14 cellular contexts compared by ENCODE assay signal in genomic region chr17:83110755-83111154, GRCh38. TPM values are rescaled to one million over a fixed set of nuclear protein-coding genes. Genes with fewer than 3 reads are reported as not detected.
DNase-seq lines count a peak whose midpoint lies in the region; ATAC-seq, FAIRE-seq and TF ChIP-seq lines count a peak whose summit lies in the region.
"Had no signal": no experiment of that assay in that cellular context is flagged by ENCODE, and none has a peak within 500 bp of the region (broad histone marks: within the 10 kb centered on the region; RNA-seq: fewer than 3 reads in every experiment).

No MANE protein-coding gene starts in this region.

- peaks cover 54% of the 10 kb centered on the region for H3K4me1 Mint-ChIP-seq in dendritic cell treated with granulocyte-macrophage colony-stimulating factor and Interleukin-4, amounts not matched to agents 40 ng/mL and 50 ng/mL, for 4 days (ENCODE audit: low read depth)

- H3K27me3 ChIP-seq in lower lobe of right lung (ENCODE audit: low read depth), result no peaks in the 10 kb centered on the region
- no peaks in the 10 kb centered on the region for H3K27me3 ChIP-seq in tibial artery
- H3K27me3 ChIP-seq: body of pancreas had no signal

- peak overlapping the region; percentile 38 for H3K27ac Mint-ChIP-seq in dendritic cell treated with granulocyte-macrophage colony-stimulating factor and Interleukin-4, amounts not matched to agents 40 ng/mL and 50 ng/mL, for 4 days
- H3K27ac Mint-ChIP-seq: activated T-helper 1 cell treated with anti-CD3 and anti-CD28 coated beads, Interleukin-12 subunit alpha, Interleukin-12 subunit beta, Interleukin-2, Interleukin-4 antibody, amounts not matched to agents 30 ng/mL and 10 ng/mL and 1 ng/mL, durations not matched to agents 14 hours and 24 hours and 36 hours had no signal

- intact Hi-C loops in dendritic cell treated with granulocyte-macrophage colony-stimulating factor and Interleukin-4, amounts not matched to agents 40 ng/mL and 50 ng/mL, for 4 days (cut with micrococcal nuclease), result no loop called here
- intact Hi-C loops in lower lobe of right lung (cut with DNase I) (no loop called here), tibial artery (cut with DNase I; ENCODE audit: low total_unique reads) (no loop called here), kidney (cut with DNase I) (no loop called here)

- no peak for TF ChIP-seq CTCF in lower lobe of right lung (IDR thresholded peaks at IDR 0.05)
- TF ChIP-seq CTCF in tibial artery (IDR thresholded peaks at IDR 0.05), result no peak
- TF ChIP-seq CTCF in kidney (IDR thresholded peaks at IDR 0.05; ENCODE audit: borderline replicate concordance, extremely low read depth, insufficient read depth), result no peak

- H3K9me3 ChIP-seq in lower lobe of right lung (no peaks in the 10 kb centered on the region), tibial artery (no peaks in the 10 kb centered on the region), kidney (ENCODE audit: control insufficient read depth in 1 of 2, low read length in 2 of 2) (no peaks in the 10 kb centered on the region)
- H3K9me3 ChIP-seq: body of pancreas had no signal

- peak in 1 of 2 donors; percentile 2 for ATAC-seq in lower lobe of right lung
- ATAC-seq in HG02678 (IDR thresholded peaks at IDR 0.05; ENCODE audit: unreplicated experiment), result no peak

- peak overlapping the region; percentile 39 for H3K4me3 ChIP-seq in lower lobe of right lung
- H3K4me3 ChIP-seq in tibial artery, result peak overlapping the region; percentile 53 to 59
- peak overlapping the region in 1 of 2 donors; percentile 16 for H3K4me3 ChIP-seq in kidney (ENCODE audit: low read length in 2 of 2)
- H3K4me3 ChIP-seq: body of pancreas had no signal

- H3K4me1 ChIP-seq in lower lobe of right lung, result peaks cover 29% of the 10 kb centered on the region
- H3K4me1 ChIP-seq in tibial artery, result peaks cover 0 to 45% (median 32%) of the 10 kb centered on the region in 4 donors
- peaks cover 8 to 17% of the 10 kb centered on the region in 2 donors for H3K4me1 ChIP-seq in kidney (ENCODE audit: control insufficient read depth in 1 of 2, insufficient read depth in 1 of 2, low read depth in 1 of 2, low read length in 2 of 2)

- peaks cover 64% of the 10 kb centered on the region for H3K27me3 Mint-ChIP-seq in dendritic cell treated with granulocyte-macrophage colony-stimulating factor and Interleukin-4, amounts not matched to agents 40 ng/mL and 50 ng/mL, for 4 days

- no peaks in the 10 kb centered on the region for H3K9me3 Mint-ChIP-seq in dendritic cell treated with granulocyte-macrophage colony-stimulating factor and Interleukin-4, amounts not matched to agents 40 ng/mL and 50 ng/mL, for 4 days
- H3K9me3 Mint-ChIP-seq: activated T-helper 1 cell treated with anti-CD3 and anti-CD28 coated beads, Interleukin-12 subunit alpha, Interleukin-12 subunit beta, Interleukin-2, Interleukin-4 antibody, amounts not matched to agents 30 ng/mL and 10 ng/mL and 1 ng/mL, durations not matched to agents 14 hours and 24 hours and 36 hours had no signal

- no peaks in the 10 kb centered on the region for H3K36me3 Mint-ChIP-seq in dendritic cell treated with granulocyte-macrophage colony-stimulating factor and Interleukin-4, amounts not matched to agents 40 ng/mL and 50 ng/mL, for 4 days (ENCODE audit: low read depth)

- no peak overlapping the region for H3K4me3 Mint-ChIP-seq in dendritic cell treated with granulocyte-macrophage colony-stimulating factor and Interleukin-4, amounts not matched to agents 40 ng/mL and 50 ng/mL, for 4 days
- H3K4me3 Mint-ChIP-seq: activated T-helper 1 cell treated with anti-CD3 and anti-CD28 coated beads, Interleukin-12 subunit alpha, Interleukin-12 subunit beta, Interleukin-2, Interleukin-4 antibody, amounts not matched to agents 30 ng/mL and 10 ng/mL and 1 ng/mL, durations not matched to agents 14 hours and 24 hours and 36 hours had no signal

- H3K9ac ChIP-seq in kidney (ENCODE audit: low read length in 2 of 2), result peak overlapping the region in 1 of 2 donors; percentile 12

- H3K36me3 ChIP-seq in lower lobe of right lung (no peaks in the 10 kb centered on the region), tibial artery (no peaks in the 10 kb centered on the region), kidney (ENCODE audit: control insufficient read depth in 1 of 2, insufficient read depth in 2 of 2, low read length in 2 of 2) (no peaks in the 10 kb centered on the region)

- H3K27ac ChIP-seq in lower lobe of right lung (peak overlapping the region; percentile 73), tibial artery (peak overlapping the region; percentile 88 to 94), kidney (ENCODE audit: low read depth in 2 of 2, low read length in 2 of 2) (peak overlapping the region in 1 of 2 donors; percentile 51), substantia nigra (ENCODE audit: low read depth, low read length, poor library complexity, severe bottlenecking) (no peak overlapping the region)

- DNase-seq in OCI-M1 (lab: John Stamatoyannopoulos, UW) (peak; percentile 31), lower lobe of right lung (no peak), tibial artery (peak; percentile 64 to 77), kidney (no peak), substantia nigra (lab: John Stamatoyannopoulos, UW) (no peak)
- DNase-seq: NCI-H1417; NCI-H69; stimulated activated CD4-positive, alpha-beta T cell treated with anti-CD3 and anti-CD28 coated beads, Interleukin-1b, Interleukin-23, amount 100 ng/mL, for 48 hours; stimulated activated naive CD4-positive, alpha-beta T cell had no signal

- FAIRE-seq in kidney (lab: Jason Lieb, UNC), result no peak
- FAIRE-seq: islet of Langerhans had no signal

RNA-seq across cellular contexts. Expression of gene METRNL, which starts 31.3 kb away (rescaled TPM):
- total RNA-seq in lower lobe of right lung (59.8 TPM), kidney (61.5 TPM)
- 107 TPM for polyA plus RNA-seq in kidney (ENCODE audit: insufficient read depth, low read depth, low replicate concordance)

Comparison
In these comparisons a context has a peak if more than half of its experiments do, and no peak if none do; other contexts are left out.
1. DNase-seq: peak in OCI-M1 (single experiment) and tibial artery (2 of 2); none in lower lobe of right lung (single experiment), kidney (single experiment) and substantia nigra (0 of 49).